ENCODE assay signal across 33 cellular contexts in genomic region chrX:119401569-119401968, GRCh38. TPM values are rescaled to one million over a fixed set of nuclear protein-coding genes. Genes with fewer than 3 reads are reported as not detected.
DNase-seq lines count a peak whose midpoint lies in the region; ATAC-seq, FAIRE-seq and TF ChIP-seq lines count a peak whose summit lies in the region.
"Had no signal": no experiment of that assay in that cellular context is flagged by ENCODE, and none has a peak within 500 bp of the region (broad histone marks: within the 10 kb centered on the region; RNA-seq: fewer than 3 reads in every experiment).

No MANE protein-coding gene starts in this region.

- BruUV-seq in Calu3 (replicated peaks; lab: Mats Ljungman, UMichigan) (TSS peak; percentile 17), MCF 10A (replicated peaks; lab: Mats Ljungman, UMichigan) (no TSS peak)

- no peak overlapping the region for H3K4me3 Mint-ChIP-seq in Calu3 (ENCODE audit: low read depth, unreplicated experiment)
- H3K4me3 Mint-ChIP-seq in MCF 10A (ENCODE audit: unreplicated experiment), result no peak overlapping the region

- H3K4me1 ChIP-seq in A549 (peaks cover 34% of the 10 kb centered on the region), left lung (peaks cover 0 to 5% of the 10 kb centered on the region in 2 donors)
- H3K4me1 ChIP-seq: vagina had no signal

- DNase-seq in A549 (ENCODE audit: low read depth in 1 of 2, low spot score in 1 of 2) (no peak), Calu3 (no peak), NCI-H510A treated with DMSO at 0.1 percent for 48 hours (lab: John Stamatoyannopoulos, UW) (peak; percentile 55), epithelial cell of esophagus (ENCODE audit: low read depth) (peak; percentile 48), left lung (no peak), AG08396 (ENCODE audit: low spot score) (no peak), MCF 10A (ENCODE audit: unreplicated experiment) (no peak)
- DNase-seq: activated CD4-positive, alpha-beta T cell treated with anti-CD3 and anti-CD28 coated beads for 48 hours; activated CD8-positive, alpha-beta memory T cell treated with anti-CD3 and anti-CD28 coated beads for 24 hours; activated gamma-delta T cell; activated naive CD8-positive, alpha-beta T cell treated with anti-CD3 and anti-CD28 coated beads, Interleukin-2, amount 50 U/mL, for 24 hours; activated T-cell treated with anti-CD3 and anti-CD28 coated beads, Interleukin-2, amount 50 U/mL, for 1 hour; cortex of kidney; DND-41; midbrain; naive B cell; NCI-H1930; NCI-H524 treated with DMSO at 0.1 percent for 48 hours; right cardiac atrium; SHP77 treated with DMSO at 0.1 percent for 48 hours; spleen; stimulated activated CD8-positive, alpha-beta memory T cell treated with anti-CD3 and anti-CD28 coated beads, Interleukin-4, amount 100 ng/mL, for 48 hours; stomach; T1000; WERI-Rb-1 had no signal

- CTCF ChIA-PET in A549 (lab: Yijun Ruan, JAX) (no interaction called here), Calu3 (lab: Charles Lee) (no interaction called here), MCF 10A (lab: Yijun Ruan, JAX) (interaction anchor here (0.6 kb wide), 2 partner anchors 102 to 287 kb away, joined by 3 read pairs; no protein-coding TSS in a partner anchor)

- FAIRE-seq in A549 (lab: Jason Lieb, UNC), result no peak
- FAIRE-seq: astrocyte, frontal cortex, GM19239, H1, RCC 7860 had no signal

- H3K27ac ChIP-seq in A549, result no peak overlapping the region
- H3K27ac ChIP-seq in left lung, result no peak overlapping the region
- H3K27ac ChIP-seq: KMS-11, spleen, stomach, vagina, WERI-Rb-1 had no signal

- intact Hi-C loops in Calu3 (cut with micrococcal nuclease; ENCODE audit: unreplicated experiment), result no loop called here
- intact Hi-C loops in left lung (cut with DNase I), result no loop called here
- intact Hi-C loops in MCF 10A (cut with micrococcal nuclease), result no loop called here

- TF ChIP-seq POLR2A in A549 (IDR thresholded peaks at IDR 0.05; ENCODE audit: low read length), result no peak

- 94% methylated on average over 4 of the region's 4 CpGs for WGBS in A549 (ENCODE audit: missing lambda C conversion rate)

- H3K4me1 Mint-ChIP-seq in Calu3 (ENCODE audit: low read depth, unreplicated experiment) (peaks cover 12% of the 10 kb centered on the region), MCF 10A (ENCODE audit: insufficient read depth, unreplicated experiment) (peaks cover 11% of the 10 kb centered on the region)

- H3K27ac Mint-ChIP-seq in Calu3 (ENCODE audit: unreplicated experiment), result peak overlapping the region; percentile 22
- no peak overlapping the region for H3K27ac Mint-ChIP-seq in MCF 10A (ENCODE audit: low read depth, unreplicated experiment)
- H3K27ac Mint-ChIP-seq: activated naive CD8-positive, alpha-beta T cell treated with anti-CD3 and anti-CD28 coated beads, Interleukin-2, amount 50 U/mL, for 24 hours had no signal

- no peaks in the 10 kb centered on the region for H3K36me3 ChIP-seq in left lung
- H3K36me3 ChIP-seq: vagina, WERI-Rb-1 had no signal

- no peaks in the 10 kb centered on the region for H3K27me3 ChIP-seq in left lung
- H3K27me3 ChIP-seq: stomach, vagina had no signal

- no peak for TF ChIP-seq EP300 in A549 (IDR thresholded peaks at IDR 0.05)

- POLR2A ChIA-PET in A549 (lab: Yijun Ruan, JAX), result no interaction called here
- POLR2A ChIA-PET in MCF 10A (lab: Yijun Ruan, JAX), result interaction anchor here (3.6 kb wide), 1 partner anchor 9 kb away, joined by 29 read pairs; no protein-coding TSS in a partner anchor

- H3K27me3 Mint-ChIP-seq in Calu3 (ENCODE audit: unreplicated experiment), result no peaks in the 10 kb centered on the region
- no peaks in the 10 kb centered on the region for H3K27me3 Mint-ChIP-seq in MCF 10A (ENCODE audit: insufficient read depth, unreplicated experiment)
- H3K27me3 Mint-ChIP-seq: activated naive CD8-positive, alpha-beta T cell treated with anti-CD3 and anti-CD28 coated beads, Interleukin-2, amount 50 U/mL, for 24 hours; naive B cell had no signal

- H3K9me3 ChIP-seq in A549, result no peaks in the 10 kb centered on the region
- no peaks in the 10 kb centered on the region for H3K9me3 ChIP-seq in left lung
- H3K9me3 ChIP-seq: spleen, stomach, vagina had no signal

- ATAC-seq in A549 (no peak), left lung (no peak), HG02610 (IDR thresholded peaks at IDR 0.05; ENCODE audit: unreplicated experiment) (no peak)
- ATAC-seq: activated naive CD8-positive, alpha-beta T cell treated with anti-CD3 and anti-CD28 coated beads, Interleukin-2, amount 50 U/mL, for 24 hours; right cardiac atrium had no signal

- peak overlapping the region; percentile 83 for H3K4me2 ChIP-seq in A549

- peaks cover 6% of the 10 kb centered on the region for H3K36me3 Mint-ChIP-seq in Calu3 (ENCODE audit: insufficient read depth, unreplicated experiment)
- no peaks in the 10 kb centered on the region for H3K36me3 Mint-ChIP-seq in MCF 10A (ENCODE audit: insufficient read depth, unreplicated experiment)
- H3K36me3 Mint-ChIP-seq: naive B cell had no signal

- TF ChIP-seq CTCF in A549 (IDR thresholded peaks at IDR 0.05) (no peak), Calu3 (IDR thresholded peaks at IDR 0.05; ENCODE audit: unreplicated experiment) (no peak), epithelial cell of esophagus (IDR thresholded peaks at IDR 0.05; ENCODE audit: insufficient read depth, low read depth, low read length, missing control alignments) (no peak), left lung (IDR thresholded peaks at IDR 0.05) (no peak), MCF 10A (IDR thresholded peaks at IDR 0.05; ENCODE audit: unreplicated experiment) (no peak)

- TF ChIP-seq RAD21 in A549 (conservative IDR thresholded peaks at IDR 0.05 in 1 of 2, IDR thresholded peaks at IDR 0.05 in 1 of 2), result no peak

- H3K4me3 ChIP-seq in A549 (no peak overlapping the region), epithelial cell of esophagus (ENCODE audit: low read length) (no peak overlapping the region), left lung (no peak overlapping the region)
- H3K4me3 ChIP-seq: spleen, vagina had no signal

- H3K9me3 Mint-ChIP-seq in Calu3 (ENCODE audit: low read depth, unreplicated experiment), result no peaks in the 10 kb centered on the region
- no peaks in the 10 kb centered on the region for H3K9me3 Mint-ChIP-seq in MCF 10A (ENCODE audit: unreplicated experiment)
- H3K9me3 Mint-ChIP-seq: activated naive CD8-positive, alpha-beta T cell treated with anti-CD3 and anti-CD28 coated beads, Interleukin-2, amount 50 U/mL, for 24 hours; naive B cell had no signal

TF ChIP-seq in A549, 52 proteins besides CTCF, POLR2A, EP300 and RAD21 (continues in another document):
- TF ChIP-seq HMGXB4 (CRISPR knock-in tag; IDR thresholded peaks at IDR 0.05; ENCODE audit: borderline replicate concordance) (no peak), JUN (IDR thresholded peaks at IDR 0.05) (no peak), RARB (CRISPR knock-in tag; IDR thresholded peaks at IDR 0.05) (no peak), CHD4 (IDR thresholded peaks at IDR 0.05; ENCODE audit: borderline replicate concordance) (no peak), PBX3 (IDR thresholded peaks at IDR 0.05) (no peak), SREBF2 (IDR thresholded peaks at IDR 0.05) (no peak), BHLHE40 (IDR thresholded peaks at IDR 0.05; ENCODE audit: low read depth, low read length) (no peak), HOXB13 (CRISPR knock-in tag; IDR thresholded peaks at IDR 0.05; ENCODE audit: low read depth) (no peak), RNF2 (IDR thresholded peaks at IDR 0.05; ENCODE audit: borderline replicate concordance, low read depth) (no peak), EHF (CRISPR knock-in tag; IDR thresholded peaks at IDR 0.05) (no peak), ZSCAN20 (CRISPR knock-in tag; IDR thresholded peaks at IDR 0.05) (no peak), MAFK (IDR thresholded peaks at IDR 0.05; ENCODE audit: partially characterized antibody) (no peak), HEYL (CRISPR knock-in tag; IDR thresholded peaks at IDR 0.05) (no peak), ZFP36 (IDR thresholded peaks at IDR 0.05; ENCODE audit: borderline replicate concordance, partially characterized antibody) (no peak), E2F6 (IDR thresholded peaks at IDR 0.05; ENCODE audit: borderline replicate concordance, low read depth) (no peak)

RNA-seq across cellular contexts. Expression of gene SLC25A43, which starts 2.4 kb away (rescaled TPM):
- polyA plus RNA-seq in A549 (2011; rRNA removed) (31.2 and 41.9 TPM in 2 replicates), A549 (2017; fragmentation: RNase III; extraction: RNeasy Plus Mini Kit Qiagen cat#74134 plus additional on column Dnase treatment) (25.0 to 27.4 TPM (median 26.5 TPM) in 3 replicates)
- polyA plus RNA-seq in A549 (2012; cell fraction: cytosol; rRNA removed), result 28.2 and 39.1 TPM in 2 replicates
- 11.1 and 16.4 TPM in 2 replicates for polyA plus RNA-seq in A549 (2012; cell fraction: nucleus; rRNA removed)
- polyA minus RNA-seq in A549 (2011; rRNA and poly(A)+ RNA removed), result 13.4 and 16.7 TPM in 2 replicates
- total RNA-seq in Calu3 (2022) (14.3 and 15.5 TPM in 2 replicates), left lung (10 to 100 TPM; 16.6 to 18.7 TPM), MCF 10A (2022) (16.0 and 18.4 TPM in 2 replicates)

Comparison
In these comparisons a context has a peak if more than half of its experiments do, and no peak if none do; other contexts are left out.
1. DNase-seq: peak in NCI-H510A treated with DMSO at 0.1 percent for 48 hours (single experiment) and epithelial cell of esophagus (single experiment); none in A549 (0 of 2), Calu3 (single experiment), left lung (0 of 2), AG08396 (single experiment) and MCF 10A (single experiment).